ENCODE assay signal across 14 cellular contexts in genomic region chr14:68667313-68667791, GRCh38.
DNase-seq lines count a peak whose midpoint lies in the region; ATAC-seq and TF ChIP-seq lines count a peak whose summit lies in the region.
"Had no signal": no experiment of that assay in that cellular context is flagged by ENCODE, and none has a peak within 500 bp of the region (broad histone marks: within the 10 kb centered on the region; RNA-seq: fewer than 3 reads in every experiment).

No MANE protein-coding gene starts in this region.

- H4K20me1 ChIP-seq in BLaER1 (no peaks in the 10 kb centered on the region), osteoblast (ENCODE audit: insufficient read depth, low read length) (no peaks in the 10 kb centered on the region)

- no peak overlapping the region; the same call in 1 of the 2 replicates for H3K9ac ChIP-seq in BLaER1

- no peak for TF ChIP-seq EP300 in gastroesophageal sphincter (IDR thresholded peaks at IDR 0.05)

- no peak overlapping the region for H2AFZ ChIP-seq in osteoblast (ENCODE audit: low read length)

- H3K4me1 ChIP-seq in BLaER1 (peaks cover 100% of the 10 kb centered on the region), gastroesophageal sphincter (peaks cover 47 to 100% (median 75%) of the 10 kb centered on the region in 3 donors), gastrocnemius medialis (peaks cover 38 to 59% of the 10 kb centered on the region in 2 donors), osteoblast (ENCODE audit: insufficient read depth, low read length) (peaks cover 48% of the 10 kb centered on the region)

- ATAC-seq in gastroesophageal sphincter (peak; percentile 81), gastrocnemius medialis (no peak)
- ATAC-seq in stimulated activated effector memory CD8-positive, alpha-beta T cell treated with anti-CD3 and anti-CD28 coated beads, Interleukin-12 subunit alpha, Interleukin-12 subunit beta, amount 100 ng/mL, for 72 hours, result no peak

- H3K27me3 ChIP-seq in BLaER1, result no peaks in the 10 kb centered on the region
- no peaks in the 10 kb centered on the region for H3K27me3 ChIP-seq in gastroesophageal sphincter
- H3K27me3 ChIP-seq in gastrocnemius medialis, result no peaks in the 10 kb centered on the region
- H3K27me3 ChIP-seq in osteoblast (ENCODE audit: insufficient read depth, low read length), result no peaks in the 10 kb centered on the region
- H3K27me3 ChIP-seq: neutrophil had no signal

- in situ Hi-C loops in gastrocnemius medialis (cut with MboI; ENCODE audit: low sequenced_read_pairs in 4 of 4), result no loop called here

- no peaks in the 10 kb centered on the region for H3K79me2 ChIP-seq in osteoblast (ENCODE audit: insufficient read depth, low read length)

- H3K36me3 ChIP-seq in BLaER1, result no peaks in the 10 kb centered on the region
- no peaks in the 10 kb centered on the region for H3K36me3 ChIP-seq in gastroesophageal sphincter
- no peaks in the 10 kb centered on the region for H3K36me3 ChIP-seq in gastrocnemius medialis
- H3K36me3 ChIP-seq in osteoblast (ENCODE audit: insufficient read depth, low read length), result no peaks in the 10 kb centered on the region
- H3K36me3 ChIP-seq: neutrophil, thoracic aorta had no signal

- peaks cover 12% of the 10 kb centered on the region for H3K36me3 Mint-ChIP-seq in stimulated activated effector memory CD8-positive, alpha-beta T cell treated with anti-CD3 and anti-CD28 coated beads, Interleukin-12 subunit alpha, Interleukin-12 subunit beta, amount 100 ng/mL, for 72 hours

- H3K4me1 Mint-ChIP-seq in stimulated activated effector memory CD8-positive, alpha-beta T cell treated with anti-CD3 and anti-CD28 coated beads, Interleukin-12 subunit alpha, Interleukin-12 subunit beta, amount 100 ng/mL, for 72 hours, result peaks cover 42% of the 10 kb centered on the region

- no peak for TF ChIP-seq CTCF in gastroesophageal sphincter (IDR thresholded peaks at IDR 0.05)
- no peak for TF ChIP-seq CTCF in gastrocnemius medialis (IDR thresholded peaks at IDR 0.05 in 4 of 5, conservative IDR thresholded peaks at IDR 0.05 in 1 of 5)
- TF ChIP-seq CTCF in osteoblast (IDR thresholded peaks at IDR 0.05; ENCODE audit: extremely low read depth, low read depth, low read length), result no peak

- no peak overlapping the region for H3K4me3 Mint-ChIP-seq in stimulated activated effector memory CD8-positive, alpha-beta T cell treated with anti-CD3 and anti-CD28 coated beads, Interleukin-12 subunit alpha, Interleukin-12 subunit beta, amount 100 ng/mL, for 72 hours

- H3K27ac Mint-ChIP-seq in stimulated activated effector memory CD8-positive, alpha-beta T cell treated with anti-CD3 and anti-CD28 coated beads, Interleukin-12 subunit alpha, Interleukin-12 subunit beta, amount 100 ng/mL, for 72 hours, result no peak overlapping the region

- intact Hi-C loops in gastrocnemius medialis (cut with DNase I; ENCODE audit: low total_unique reads), result loop anchor here (5.0 kb wide), 1 partner anchor 420 kb away; no protein-coding TSS in a partner anchor

- TF ChIP-seq POLR2A in gastroesophageal sphincter (IDR thresholded peaks at IDR 0.05) (no peak), gastrocnemius medialis (IDR thresholded peaks at IDR 0.05) (no peak)

- H3K4me2 ChIP-seq in BLaER1 (peak overlapping the region; percentile 82), osteoblast (ENCODE audit: insufficient read depth, low read length) (no peak overlapping the region)

- DNase-seq in amniotic epithelial cell (ENCODE audit: low read depth) (peak; percentile 95), gastrocnemius medialis (no peak), NCI-H1694 treated with DMSO at 0.1 percent for 48 hours (lab: John Stamatoyannopoulos, UW) (no peak), osteoblast (ENCODE audit: insufficient read length, low spot score, missing footprints) (no peak)
- DNase-seq in stimulated activated effector memory CD8-positive, alpha-beta T cell treated with anti-CD3 and anti-CD28 coated beads, Interleukin-12 subunit alpha, Interleukin-12 subunit beta, amount 100 ng/mL, for 72 hours (ENCODE audit: low spot score in 2 of 2), result no peak
- no peak for DNase-seq in stimulated activated CD4-positive, alpha-beta T cell treated with anti-CD3 and anti-CD28 coated beads, Interleukin-4, amount 100 ng/mL, for 1 hour
- DNase-seq: DND-41, SIG-M5, T-helper 9 cell had no signal

- H3K4me3 ChIP-seq in BLaER1 (no peak overlapping the region), gastroesophageal sphincter (no peak overlapping the region), gastrocnemius medialis (no peak overlapping the region), osteoblast (ENCODE audit: insufficient read depth, low read length) (no peak overlapping the region)
- H3K4me3 ChIP-seq: lung, thoracic aorta had no signal

- H3K9me3 ChIP-seq in BLaER1, result peaks cover 9% of the 10 kb centered on the region; the same call in 1 of the 2 replicates
- no peaks in the 10 kb centered on the region for H3K9me3 ChIP-seq in gastroesophageal sphincter
- no peaks in the 10 kb centered on the region for H3K9me3 ChIP-seq in gastrocnemius medialis
- H3K9me3 ChIP-seq in osteoblast (ENCODE audit: low read depth, low read length), result no peaks in the 10 kb centered on the region
- H3K9me3 ChIP-seq: neutrophil, thoracic aorta had no signal

- H3K27ac ChIP-seq in BLaER1 (peak overlapping the region; percentile 94), gastroesophageal sphincter (peak overlapping the region; percentile 82 to 91 (median 89)), gastrocnemius medialis (peak overlapping the region in 3 of 4 donors; percentile 25 to 57 (median 29)), osteoblast (ENCODE audit: low read depth, low read length) (no peak overlapping the region)
- H3K27ac ChIP-seq: neutrophil had no signal

- peaks cover 3% of the 10 kb centered on the region for H3K9me3 Mint-ChIP-seq in stimulated activated effector memory CD8-positive, alpha-beta T cell treated with anti-CD3 and anti-CD28 coated beads, Interleukin-12 subunit alpha, Interleukin-12 subunit beta, amount 100 ng/mL, for 72 hours
